In genomic region chr9:121340676-121341392, GRCh38 we compare ENCODE assay signal across 14 cellular contexts. TPM values are rescaled to one million over a fixed set of nuclear protein-coding genes. Genes with fewer than 3 reads are reported as not detected.
DNase-seq lines count a peak whose midpoint lies in the region; ATAC-seq and TF ChIP-seq lines count a peak whose summit lies in the region.
"Had no signal": no experiment of that assay in that cellular context is flagged by ENCODE, and none has a peak within 500 bp of the region (broad histone marks: within the 10 kb centered on the region; RNA-seq: fewer than 3 reads in every experiment).

No MANE protein-coding gene starts in this region.

- H3K4me1 Mint-ChIP-seq in natural killer cell treated with Interleukin-12 subunit alpha and Interleukin-12 subunit beta and Interleukin-15 and Interleukin-18, amount 100 ng/mL, for 72 hours (ENCODE audit: low read depth in 2 of 2), result peaks cover 59 to 65% of the 10 kb centered on the region in 2 donors
- H3K4me1 Mint-ChIP-seq: activated naive CD8-positive, alpha-beta T cell treated with anti-CD3 and anti-CD28 coated beads for 36 hours had no signal

- H3K27me3 Mint-ChIP-seq in natural killer cell treated with Interleukin-12 subunit alpha and Interleukin-12 subunit beta and Interleukin-15 and Interleukin-18, amount 100 ng/mL, for 72 hours, result no peaks in the 10 kb centered on the region
- H3K27me3 Mint-ChIP-seq: activated naive CD8-positive, alpha-beta T cell treated with anti-CD3 and anti-CD28 coated beads for 36 hours had no signal

- H3K27ac ChIP-seq in body of pancreas, result no peak overlapping the region
- H3K27ac ChIP-seq: SJCRH30 had no signal

- H3K9me3 ChIP-seq in body of pancreas, result no peaks in the 10 kb centered on the region
- H3K9me3 ChIP-seq: SJCRH30 had no signal

- H3K9me3 Mint-ChIP-seq in natural killer cell treated with Interleukin-12 subunit alpha and Interleukin-12 subunit beta and Interleukin-15 and Interleukin-18, amount 100 ng/mL, for 72 hours, result no peaks in the 10 kb centered on the region
- H3K9me3 Mint-ChIP-seq: activated naive CD8-positive, alpha-beta T cell treated with anti-CD3 and anti-CD28 coated beads for 36 hours had no signal

- peaks cover 14% of the 10 kb centered on the region for H3K4me1 ChIP-seq in body of pancreas

- H3K4me3 ChIP-seq in body of pancreas, result no peak overlapping the region
- H3K4me3 ChIP-seq: SJCRH30 had no signal

- H3K36me3 Mint-ChIP-seq in natural killer cell treated with Interleukin-12 subunit alpha and Interleukin-12 subunit beta and Interleukin-15 and Interleukin-18, amount 100 ng/mL, for 72 hours, result peaks cover 45% of the 10 kb centered on the region

- TF ChIP-seq POLR2A in body of pancreas (IDR thresholded peaks at IDR 0.05), result no peak

- no peak for TF ChIP-seq CTCF in body of pancreas (IDR thresholded peaks at IDR 0.05)

- DNase-seq in natural killer cell treated with Interleukin-12 subunit alpha and Interleukin-12 subunit beta and Interleukin-15 and Interleukin-18, amount 100 ng/mL, for 72 hours (ENCODE audit: low spot score), result no peak
- no peak for DNase-seq in iPS-NIHi7 (ENCODE audit: extremely low spot score)
- DNase-seq in body of pancreas, result no peak
- no peak for DNase-seq in dedifferentiated amniotic fluid mesenchymal stem cell (ENCODE audit: extremely low spot score)
- no peak for DNase-seq in DMS114 treated with DMSO at 0.1 percent for 48 hours (lab: John Stamatoyannopoulos, UW; ENCODE audit: unreplicated experiment)
- DNase-seq: activated CD4-positive, alpha-beta T cell treated with anti-CD3 and anti-CD28 coated beads for 1 hour; activated naive CD8-positive, alpha-beta T cell treated with anti-CD3 and anti-CD28 coated beads for 36 hours; effector memory CD4-positive, alpha-beta T cell; NCI-H446 treated with DMSO at 0.1 percent for 48 hours; stimulated activated naive CD4-positive, alpha-beta T cell treated with Interleukin-2 at 50 U/mL for 16 hours had no signal

- H3K4me3 Mint-ChIP-seq in natural killer cell treated with Interleukin-12 subunit alpha and Interleukin-12 subunit beta and Interleukin-15 and Interleukin-18, amount 100 ng/mL, for 72 hours, result no peak overlapping the region
- H3K4me3 Mint-ChIP-seq: activated naive CD8-positive, alpha-beta T cell treated with anti-CD3 and anti-CD28 coated beads for 36 hours had no signal

- 90 to 93% methylated on average over 6 of the region's 6 CpGs for WGBS in body of pancreas, 2 donors

- no peaks in the 10 kb centered on the region for H3K36me3 ChIP-seq in body of pancreas (replicated peaks in 1 of 2; ENCODE audit: insufficient read depth in 1 of 2, low read depth in 2 of 2)
- H3K36me3 ChIP-seq: SJCRH30 had no signal

- no peaks in the 10 kb centered on the region for H3K27me3 ChIP-seq in body of pancreas
- H3K27me3 ChIP-seq: SJCRH30 had no signal

- ATAC-seq in GM18519 (IDR thresholded peaks at IDR 0.05; ENCODE audit: low FRiP score, unreplicated experiment) (peak; percentile 82), GM21576 (IDR thresholded peaks at IDR 0.05; ENCODE audit: unreplicated experiment) (peak; percentile 83), HG03439 (IDR thresholded peaks at IDR 0.05; ENCODE audit: unreplicated experiment) (peak; percentile 90), body of pancreas (no peak)
- peak in 1 of 2 donors; percentile 87 for ATAC-seq in natural killer cell treated with Interleukin-12 subunit alpha and Interleukin-12 subunit beta and Interleukin-15 and Interleukin-18, amount 100 ng/mL, for 72 hours

- intact Hi-C loops in body of pancreas (cut with DNase I), result no loop called here

- peak overlapping the region; percentile 21 to 34 for H3K27ac Mint-ChIP-seq in natural killer cell treated with Interleukin-12 subunit alpha and Interleukin-12 subunit beta and Interleukin-15 and Interleukin-18, amount 100 ng/mL, for 72 hours
- H3K27ac Mint-ChIP-seq: activated naive CD8-positive, alpha-beta T cell treated with anti-CD3 and anti-CD28 coated beads for 36 hours had no signal

RNA-seq across cellular contexts. Expression of gene STOM, which starts 29.2 kb away (rescaled TPM):
- 100 to 1,000 TPM in 1 of 2 donors, 10 to 100 TPM in 1; 99.4 to 321 TPM for total RNA-seq in natural killer cell treated with Interleukin-12 subunit alpha and Interleukin-12 subunit beta and Interleukin-15 and Interleukin-18, amount 100 ng/mL, for 72 hours
- 10 to 100 TPM; 59.9 to 70.5 TPM for total RNA-seq in body of pancreas
